Comparison of ENCODE assay signal across 15 cellular contexts in the genomic region with DNA sequence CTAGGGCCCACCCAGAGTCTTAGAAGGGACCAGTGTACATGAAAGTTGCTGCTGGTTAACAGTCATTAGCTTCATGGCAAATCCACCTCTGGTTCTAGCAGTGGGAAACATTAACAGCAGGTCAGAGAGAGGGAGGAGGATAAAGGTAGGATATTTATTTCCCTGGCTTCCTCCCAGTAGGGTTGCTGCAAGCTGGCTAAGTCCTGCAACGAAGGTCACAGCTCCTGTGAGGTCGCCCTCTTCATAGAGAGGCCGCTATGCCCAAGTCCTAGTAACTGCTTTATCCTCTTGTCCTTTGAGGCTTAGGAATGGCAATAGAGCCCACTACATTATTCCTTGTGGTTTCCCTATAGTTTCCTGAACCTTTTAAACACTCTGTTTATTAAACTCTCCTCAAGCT.
DNase-seq lines count a peak whose midpoint lies in the region; ATAC-seq and TF ChIP-seq lines count a peak whose summit lies in the region.
"Had no signal": no experiment of that assay in that cellular context is flagged by ENCODE, and none has a peak within 500 bp of the region (broad histone marks: within the 10 kb centered on the region; RNA-seq: fewer than 3 reads in every experiment).

No MANE protein-coding gene starts in this region.

- TF ChIP-seq POLR2A in stomach (IDR thresholded peaks at IDR 0.05), result no peak

- H3K4me3 ChIP-seq in right atrium auricular region (no peak overlapping the region), stomach (no peak overlapping the region)
- H3K4me3 ChIP-seq: SK-N-MC had no signal

- H3K36me3 ChIP-seq in right atrium auricular region (no peaks in the 10 kb centered on the region), stomach (no peaks in the 10 kb centered on the region)

- intact Hi-C loops in Right ventricle myocardium inferior (cut with DNase I) (loop anchor here (2.0 kb wide), 1 partner anchor 62 kb away; no protein-coding TSS in a partner anchor), left colon (cut with DNase I, micrococcal nuclease) (no loop called here), stomach (cut with DNase I; ENCODE audit: low total_unique reads) (no loop called here)

- ATAC-seq in Right ventricle myocardium inferior, result peak; percentile 84
- ATAC-seq in left colon, result peak; percentile 33

- H3K4me1 ChIP-seq in right atrium auricular region (no peaks in the 10 kb centered on the region), stomach (peaks cover 0 to 22% (median 20%) of the 10 kb centered on the region in 4 donors)

- WGBS in stomach, 5 donors, result 33 to 67% (median 38%) methylated on average over 3 of the region's 3 CpGs

- DNase-seq in Right ventricle myocardium inferior (ENCODE audit: missing footprints), result no peak
- no peak for DNase-seq in right atrium auricular region (ENCODE audit: low spot score)
- peak; percentile 77 for DNase-seq in NCI-H2029 treated with DMSO at 0.1 percent for 48 hours (lab: John Stamatoyannopoulos, UW)
- DNase-seq in left colon, result no peak
- peak; percentile 60 for DNase-seq in stomach
- no peak for DNase-seq in activated naive CD4-positive, alpha-beta T cell treated with anti-CD3 and anti-CD28 coated beads, Interleukin-2, amount 50 U/mL, for 16 hours
- no peak for DNase-seq in DMS 273 treated with DMSO at 0.1 percent for 48 hours (lab: John Stamatoyannopoulos, UW)
- DNase-seq: C1 segment of cervical spinal cord, EL, Karpas-422, MM.1S, NCI-H1105, NCI-H1694 treated with DMSO at 0.1 percent for 48 hours, NCI-H774 had no signal

- H3K9me3 ChIP-seq in right atrium auricular region, result no peaks in the 10 kb centered on the region
- no peaks in the 10 kb centered on the region for H3K9me3 ChIP-seq in stomach

- peaks cover 0 to 3% of the 10 kb centered on the region in 2 donors for H3K27me3 ChIP-seq in right atrium auricular region
- H3K27me3 ChIP-seq in stomach, result no peaks in the 10 kb centered on the region

- TF ChIP-seq EP300 in stomach (IDR thresholded peaks at IDR 0.05), result no peak

- no peak overlapping the region for H3K27ac ChIP-seq in right atrium auricular region
- peak overlapping the region; percentile 59 to 76 (median 69) for H3K27ac ChIP-seq in stomach
- H3K27ac ChIP-seq: SK-N-MC had no signal

- TF ChIP-seq CTCF in right atrium auricular region (IDR thresholded peaks at IDR 0.05) (no peak), stomach (IDR thresholded peaks at IDR 0.05) (no peak)

Comparison
In these comparisons a context has a peak if more than half of its experiments do, and no peak if none do; other contexts are left out.
1. DNase-seq: peak in NCI-H2029 treated with DMSO at 0.1 percent for 48 hours (single experiment) and stomach (single experiment); none in Right ventricle myocardium inferior (single experiment), right atrium auricular region (single experiment), left colon (0 of 2), activated naive CD4-positive, alpha-beta T cell treated with anti-CD3 and anti-CD28 coated beads, Interleukin-2, amount 50 U/mL, for 16 hours (single experiment) and DMS 273 treated with DMSO at 0.1 percent for 48 hours (single experiment).
2. H3K27ac ChIP-seq: peak in stomach (5 of 5); none in right atrium auricular region (0 of 2).